ENCODE assay signal across 11 cellular contexts in the genomic region with DNA sequence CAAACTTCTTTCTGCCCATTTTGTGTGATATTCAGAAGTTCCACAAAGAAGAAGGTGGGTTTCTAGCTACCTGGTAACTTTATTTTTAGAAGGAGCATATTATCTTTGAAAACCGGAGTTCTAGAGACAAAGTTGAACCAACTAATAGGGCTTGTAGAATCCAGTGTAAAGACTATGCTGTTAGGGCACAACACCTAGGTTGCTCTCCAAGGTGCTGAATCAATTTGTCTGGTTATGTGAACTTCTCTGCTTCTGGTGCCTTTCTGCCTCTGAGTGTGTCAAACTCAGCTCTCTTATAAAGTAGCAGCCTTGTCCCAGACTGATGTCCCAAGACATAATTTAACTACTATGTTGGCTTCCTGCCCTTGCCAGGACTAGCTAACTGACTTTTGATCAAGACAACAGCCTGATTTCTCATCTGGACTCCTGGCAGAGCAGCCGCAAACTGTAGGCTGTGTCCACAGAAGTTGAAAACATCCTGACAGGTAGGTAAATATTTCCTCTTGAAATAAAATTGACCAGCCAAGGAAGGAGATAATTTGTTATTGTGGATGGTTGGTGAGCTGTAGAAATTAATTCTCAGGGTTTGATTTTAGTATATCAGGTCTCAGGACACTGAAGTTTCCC.
DNase-seq lines count a peak whose midpoint lies in the region; ATAC-seq, FAIRE-seq and TF ChIP-seq lines count a peak whose summit lies in the region.
"Had no signal": no experiment of that assay in that cellular context is flagged by ENCODE, and none has a peak within 500 bp of the region (broad histone marks: within the 10 kb centered on the region; RNA-seq: fewer than 3 reads in every experiment).

No MANE protein-coding gene starts in this region.

- TF ChIP-seq CTCF in A549 (IDR thresholded peaks at IDR 0.05) = no peak
- no peak for TF ChIP-seq CTCF in D721Med (IDR thresholded peaks at IDR 0.05; ENCODE audit: insufficient read depth, missing control alignments)

- H3K4me2 ChIP-seq in A549 = no peak overlapping the region

- TF ChIP-seq EP300 in A549 (IDR thresholded peaks at IDR 0.05) = no peak

- no peak overlapping the region for H3K27ac ChIP-seq in A549
- H3K27ac ChIP-seq: C4-2B, heart left ventricle had no signal

- no peaks in the 10 kb centered on the region for H3K4me1 ChIP-seq in A549
- H3K4me1 ChIP-seq: heart left ventricle had no signal

- no peak for TF ChIP-seq POLR2A in A549 (IDR thresholded peaks at IDR 0.05; ENCODE audit: low read length)

- DNase-seq in A549 (ENCODE audit: low read depth in 1 of 2, low spot score in 1 of 2) = peak in 1 of 2 experiments; percentile 42
- DNase-seq in HEK293T (ENCODE audit: extremely low spot score) = peak; percentile 32
- peak; percentile 56 for DNase-seq in SW480 (ENCODE audit: low spot score)
- peak; percentile 58 for DNase-seq in iPS DF 4.7 (ENCODE audit: extremely low read depth, low spot score)
- DNase-seq in HCEC 1CT = no peak
- no peak for DNase-seq in NCI-H2171 (lab: John Stamatoyannopoulos, UW)
- no peak for DNase-seq in D721Med (ENCODE audit: insufficient read length, low spot score)
- DNase-seq: heart left ventricle, NCI-H1930 had no signal

- ATAC-seq in A549 = 0 out of 6 replicates have a peak, but pooled peaks have one; percentile 40 to 54
- no peak for ATAC-seq in GM21381 (IDR thresholded peaks at IDR 0.05; ENCODE audit: unreplicated experiment)

- H3K9me3 ChIP-seq in A549 = no peaks in the 10 kb centered on the region
- H3K9me3 ChIP-seq: heart left ventricle had no signal

- POLR2A ChIA-PET in A549 (lab: Yijun Ruan, JAX) = no interaction called here
- POLR2A ChIA-PET in HEK293T (lab: Yijun Ruan, JAX) = no interaction called here

- no peak overlapping the region for H3K4me3 ChIP-seq in A549
- H3K4me3 ChIP-seq: heart left ventricle had no signal

- CTCF ChIA-PET in A549 (lab: Yijun Ruan, JAX) (interaction anchor here (1.4 to 1.5 kb wide), 2 partner anchors 9 to 606 kb away, joined by 3 to 6 read pairs; a partner anchor contains a TSS), HEK293T (lab: Yijun Ruan, JAX) (interaction anchor here (0.5 kb wide), 1 partner anchor 362 kb away, joined by 4 read pairs; no protein-coding TSS in a partner anchor)

- FAIRE-seq in A549 (lab: Jason Lieb, UNC) = no peak
- FAIRE-seq in D721Med (lab: Jason Lieb, UNC) = no peak

- no peak for TF ChIP-seq RAD21 in A549 (conservative IDR thresholded peaks at IDR 0.05 in 1 of 2, IDR thresholded peaks at IDR 0.05 in 1 of 2)

- 7% methylated on average over 2 of the region's 2 CpGs for WGBS in A549 (ENCODE audit: missing lambda C conversion rate)

TF ChIP-seq in A549, 52 proteins besides CTCF, POLR2A, EP300 and RAD21:
- TF ChIP-seq SMC3 (IDR thresholded peaks at IDR 0.05) = no peak
- TF ChIP-seq, protein P1, sequence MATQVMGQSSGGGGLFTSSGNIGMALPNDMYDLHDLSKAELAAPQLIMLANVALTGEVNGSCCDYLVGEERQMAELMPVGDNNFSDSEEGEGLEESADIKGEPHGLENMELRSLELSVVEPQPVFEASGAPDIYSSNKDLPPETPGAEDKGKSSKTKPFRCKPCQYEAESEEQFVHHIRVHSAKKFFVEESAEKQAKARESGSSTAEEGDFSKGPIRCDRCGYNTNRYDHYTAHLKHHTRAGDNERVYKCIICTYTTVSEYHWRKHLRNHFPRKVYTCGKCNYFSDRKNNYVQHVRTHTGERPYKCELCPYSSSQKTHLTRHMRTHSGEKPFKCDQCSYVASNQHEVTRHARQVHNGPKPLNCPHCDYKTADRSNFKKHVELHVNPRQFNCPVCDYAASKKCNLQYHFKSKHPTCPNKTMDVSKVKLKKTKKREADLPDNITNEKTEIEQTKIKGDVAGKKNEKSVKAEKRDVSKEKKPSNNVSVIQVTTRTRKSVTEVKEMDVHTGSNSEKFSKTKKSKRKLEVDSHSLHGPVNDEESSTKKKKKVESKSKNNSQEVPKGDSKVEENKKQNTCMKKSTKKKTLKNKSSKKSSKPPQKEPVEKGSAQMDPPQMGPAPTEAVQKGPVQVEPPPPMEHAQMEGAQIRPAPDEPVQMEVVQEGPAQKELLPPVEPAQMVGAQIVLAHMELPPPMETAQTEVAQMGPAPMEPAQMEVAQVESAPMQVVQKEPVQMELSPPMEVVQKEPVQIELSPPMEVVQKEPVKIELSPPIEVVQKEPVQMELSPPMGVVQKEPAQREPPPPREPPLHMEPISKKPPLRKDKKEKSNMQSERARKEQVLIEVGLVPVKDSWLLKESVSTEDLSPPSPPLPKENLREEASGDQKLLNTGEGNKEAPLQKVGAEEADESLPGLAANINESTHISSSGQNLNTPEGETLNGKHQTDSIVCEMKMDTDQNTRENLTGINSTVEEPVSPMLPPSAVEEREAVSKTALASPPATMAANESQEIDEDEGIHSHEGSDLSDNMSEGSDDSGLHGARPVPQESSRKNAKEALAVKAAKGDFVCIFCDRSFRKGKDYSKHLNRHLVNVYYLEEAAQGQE (IDR thresholded peaks at IDR 0.05) = peak; percentile 94
- TF ChIP-seq EHMT2 (IDR thresholded peaks at IDR 0.05; ENCODE audit: low read depth) = 0 out of 2 replicates have a peak, but pooled peaks have one; percentile 13

TF ChIP-seq in HEK293T, 16 proteins besides CTCF, POLR2A, EP300 and RAD21:
- TF ChIP-seq L3MBTL2 (conservative IDR thresholded peaks at IDR 0.05) (no peak), FOXK2 (IDR thresholded peaks at IDR 0.05) (no peak), CTBP1 (IDR thresholded peaks at IDR 0.05; ENCODE audit: borderline replicate concordance) (no peak), HDGF (IDR thresholded peaks at IDR 0.05; ENCODE audit: borderline replicate concordance) (no peak), BHLHE40 (IDR thresholded peaks at IDR 0.05; ENCODE audit: borderline replicate concordance) (no peak), SUZ12 (IDR thresholded peaks at IDR 0.05) (no peak), FOXM1 (IDR thresholded peaks at IDR 0.05; ENCODE audit: borderline replicate concordance) (no peak), SP1 (IDR thresholded peaks at IDR 0.05) (no peak), ZNF384 (IDR thresholded peaks at IDR 0.05) (no peak), TARDBP (IDR thresholded peaks at IDR 0.05) (no peak), NFRKB (IDR thresholded peaks at IDR 0.05) (no peak)
- TF ChIP-seq, protein P2, sequence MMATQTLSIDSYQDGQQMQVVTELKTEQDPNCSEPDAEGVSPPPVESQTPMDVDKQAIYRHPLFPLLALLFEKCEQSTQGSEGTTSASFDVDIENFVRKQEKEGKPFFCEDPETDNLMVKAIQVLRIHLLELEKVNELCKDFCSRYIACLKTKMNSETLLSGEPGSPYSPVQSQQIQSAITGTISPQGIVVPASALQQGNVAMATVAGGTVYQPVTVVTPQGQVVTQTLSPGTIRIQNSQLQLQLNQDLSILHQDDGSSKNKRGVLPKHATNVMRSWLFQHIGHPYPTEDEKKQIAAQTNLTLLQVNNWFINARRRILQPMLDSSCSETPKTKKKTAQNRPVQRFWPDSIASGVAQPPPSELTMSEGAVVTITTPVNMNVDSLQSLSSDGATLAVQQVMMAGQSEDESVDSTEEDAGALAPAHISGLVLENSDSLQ (IDR thresholded peaks at IDR 0.05) = no peak

Comparison
In these comparisons a context has a peak if more than half of its experiments do, and no peak if none do; other contexts are left out.
1. DNase-seq: peak in HEK293T (single experiment), SW480 (single experiment) and iPS DF 4.7 (single experiment); none in HCEC 1CT (single experiment), NCI-H2171 (single experiment) and D721Med (single experiment).